Comparison of ENCODE assay signal across 9 cellular contexts in genomic region chr16:84543931-84544776, GRCh38. TPM values are rescaled to one million over a fixed set of nuclear protein-coding genes. Genes with fewer than 3 reads are reported as not detected.
DNase-seq lines count a peak whose midpoint lies in the region; ATAC-seq and TF ChIP-seq lines count a peak whose summit lies in the region.
"Had no signal": no experiment of that assay in that cellular context is flagged by ENCODE, and none has a peak within 500 bp of the region (broad histone marks: within the 10 kb centered on the region; RNA-seq: fewer than 3 reads in every experiment).

No MANE protein-coding gene starts in this region.

- no peaks in the 10 kb centered on the region for H3K9me3 Mint-ChIP-seq in stimulated activated effector memory CD8-positive, alpha-beta T cell treated with anti-CD3 and anti-CD28 coated beads, Interleukin-12 subunit alpha, Interleukin-12 subunit beta, amount 100 ng/mL, for 72 hours

- TF ChIP-seq POLR2A in tibial nerve (IDR thresholded peaks at IDR 0.05) = no peak
- TF ChIP-seq POLR2A in lower leg skin (IDR thresholded peaks at IDR 0.05) = no peak

- H3K27ac ChIP-seq in tibial nerve = peak overlapping the region in 1 of 4 donors; percentile 10

- no peak for TF ChIP-seq CTCF in tibial nerve (IDR thresholded peaks at IDR 0.05)
- no peak for TF ChIP-seq CTCF in lower leg skin (IDR thresholded peaks at IDR 0.05)

- H3K4me3 ChIP-seq in tibial nerve = no peak overlapping the region
- no peak overlapping the region for H3K4me3 ChIP-seq in lower leg skin (ENCODE audit: low read depth, poor library complexity, severe bottlenecking)

- H3K4me1 ChIP-seq in tibial nerve = peaks cover 0 to 12% (median 4%) of the 10 kb centered on the region in 4 donors

- H3K36me3 Mint-ChIP-seq in stimulated activated effector memory CD8-positive, alpha-beta T cell treated with anti-CD3 and anti-CD28 coated beads, Interleukin-12 subunit alpha, Interleukin-12 subunit beta, amount 100 ng/mL, for 72 hours = peaks cover 27% of the 10 kb centered on the region

- no peaks in the 10 kb centered on the region for H3K36me3 ChIP-seq in tibial nerve

- H3K27me3 ChIP-seq in tibial nerve = peaks cover 0 to 4% of the 10 kb centered on the region in 2 donors

- H3K9me3 ChIP-seq in tibial nerve = no peaks in the 10 kb centered on the region

- intact Hi-C loops in head of caudate nucleus (cut with DNase I) (no loop called here), lower leg skin (cut with DNase I; ENCODE audit: low total_unique reads) (no loop called here)

- DNase-seq in NCI-H524 (lab: John Stamatoyannopoulos, UW) (peak; percentile 20 to 30), NCI-H524 treated with DMSO at 0.1 percent for 48 hours (lab: John Stamatoyannopoulos, UW) (no peak), head of caudate nucleus (peak; percentile 52 to 95 (median 82)), tibial nerve (ENCODE audit: low spot score in 2 of 2) (no peak), lower leg skin (ENCODE audit: low spot score in 2 of 2) (no peak)
- DNase-seq in activated CD4-positive, alpha-beta T cell treated with anti-CD3 and anti-CD28 coated beads for 4 hours = peak; percentile 63 to 65
- DNase-seq in stimulated activated effector memory CD8-positive, alpha-beta T cell treated with anti-CD3 and anti-CD28 coated beads, Interleukin-12 subunit alpha, Interleukin-12 subunit beta, amount 100 ng/mL, for 72 hours (ENCODE audit: low spot score in 2 of 2) = no peak
- DNase-seq: NCI-H510A had no signal

- TF ChIP-seq EP300 in tibial nerve (IDR thresholded peaks at IDR 0.05) = no peak

- 48 to 50% methylated on average over 25 of the region's 26 CpGs for WGBS in tibial nerve, 2 donors
- WGBS in lower leg skin, 2 donors = 57 to 59% methylated on average over 26 of the region's 26 CpGs

- H3K4me1 Mint-ChIP-seq in stimulated activated effector memory CD8-positive, alpha-beta T cell treated with anti-CD3 and anti-CD28 coated beads, Interleukin-12 subunit alpha, Interleukin-12 subunit beta, amount 100 ng/mL, for 72 hours = peaks cover 22% of the 10 kb centered on the region

- peak overlapping the region; percentile 26 for H3K27ac Mint-ChIP-seq in stimulated activated effector memory CD8-positive, alpha-beta T cell treated with anti-CD3 and anti-CD28 coated beads, Interleukin-12 subunit alpha, Interleukin-12 subunit beta, amount 100 ng/mL, for 72 hours

- ATAC-seq in stimulated activated effector memory CD8-positive, alpha-beta T cell treated with anti-CD3 and anti-CD28 coated beads, Interleukin-12 subunit alpha, Interleukin-12 subunit beta, amount 100 ng/mL, for 72 hours = no peak
- no peak for ATAC-seq in GM19455 (IDR thresholded peaks at IDR 0.05; ENCODE audit: unreplicated experiment)

- H3K4me3 Mint-ChIP-seq in stimulated activated effector memory CD8-positive, alpha-beta T cell treated with anti-CD3 and anti-CD28 coated beads, Interleukin-12 subunit alpha, Interleukin-12 subunit beta, amount 100 ng/mL, for 72 hours = no peak overlapping the region

RNA-seq across cellular contexts. Expression of gene MEAK7, which starts 39.7 kb away (rescaled TPM):
- 10 to 100 TPM in 3 of 4 donors, 1 to 10 TPM in 1; 9.2 to 15.9 (median 14.3) TPM for total RNA-seq in tibial nerve
- 10 to 100 TPM; 10.2 to 20.8 (median 14.9) TPM for total RNA-seq in lower leg skin

Comparison
In these comparisons a context has a peak if more than half of its experiments do, and no peak if none do; other contexts are left out.
1. DNase-seq: peak in NCI-H524 (2 of 2), activated CD4-positive, alpha-beta T cell treated with anti-CD3 and anti-CD28 coated beads for 4 hours (2 of 2) and head of caudate nucleus (42 of 42); none in NCI-H524 treated with DMSO at 0.1 percent for 48 hours (single experiment), stimulated activated effector memory CD8-positive, alpha-beta T cell treated with anti-CD3 and anti-CD28 coated beads, Interleukin-12 subunit alpha, Interleukin-12 subunit beta, amount 100 ng/mL, for 72 hours (0 of 2), tibial nerve (0 of 2) and lower leg skin (0 of 2).